26 cellular contexts compared by ENCODE assay signal in genomic region chr10:74380780-74381179, GRCh38.
"Had no signal": no experiment of that assay in that cellular context is flagged by ENCODE, and none has a peak within 500 bp of the region (broad histone marks: within the 10 kb centered on the region; RNA-seq: fewer than 3 reads in every experiment).

No MANE protein-coding gene starts in this region.

- H3K36me3 ChIP-seq: Peyer's patch, SJCRH30 had no signal

- H3K4me1 ChIP-seq: Peyer's patch, SJCRH30 had no signal

- H3K27me3 ChIP-seq: Peyer's patch, SJCRH30 had no signal

- ATAC-seq: activated naive CD4-positive, alpha-beta T cell treated with anti-CD3 and anti-CD28 coated beads, Interleukin-2, amount 50 U/mL, for 72 hours; activated naive CD8-positive, alpha-beta T cell treated with anti-CD3 and anti-CD28 coated beads, Interleukin-2, amount 50 U/mL, for 24 hours; activated T-cell treated with anti-CD3 and anti-CD28 coated beads, Interleukin-2, amount 50 U/mL, for 4 hours had no signal

- H3K9me3 ChIP-seq: Peyer's patch, SJCRH30, SK-N-SH had no signal

- H3K4me3 ChIP-seq: Peyer's patch, SJCRH30 had no signal

- H3K9ac ChIP-seq: SK-N-SH had no signal

- H3K4me2 ChIP-seq: SK-N-SH had no signal

- FAIRE-seq: astrocyte had no signal

- H3K27ac ChIP-seq: Peyer's patch, RWPE1, SJCRH30, VCaP had no signal

- H3K9me2 ChIP-seq: SK-N-SH had no signal

- DNase-seq: activated CD4-positive, alpha-beta memory T cell treated with anti-CD3 and anti-CD28 coated beads for 36 hours; activated CD4-positive, alpha-beta T cell treated with anti-CD3 and anti-CD28 coated beads, Interleukin-2, amount 10 ng/mL, durations not matched to agents 7 days and 5 days; activated CD4-positive, CD25-positive, alpha-beta regulatory T cell; activated CD8-positive, alpha-beta memory T cell treated with anti-CD3 and anti-CD28 coated beads for 24 hours; activated effector memory CD4-positive, alpha-beta T cell treated with anti-CD3 and anti-CD28 coated beads, Interleukin-2, amount 50 U/mL, for 16 hours; activated naive CD4-positive, alpha-beta T cell treated with Interleukin-2 at 50 U/mL for 16 hours; activated naive CD8-positive, alpha-beta T cell treated with anti-CD3 and anti-CD28 coated beads, Interleukin-2, amount 50 U/mL, for 24 hours; activated T-cell treated with anti-CD3 and anti-CD28 coated beads, Interleukin-2, amount 50 U/mL, for 4 hours; amniotic stem cell; NCI-H1105 treated with DMSO at 0.1 percent for 48 hours; NCI-H1436 treated with DMSO at 0.1 percent for 48 hours; NCI-H187; NCI-H2081; NCI-H345; NCI-H510A; NCI-H526 treated with DMSO at 0.1 percent for 48 hours; NK-92 treated with Interleukin-12 subunit alpha and Interleukin-12 subunit beta, amount 100 ng/mL, for 24 hours; Peyer's patch; Right ventricle myocardium superior; SJCRH30; SK-N-SH; T-helper 1 cell had no signal
